Comparison of ENCODE assay signal across 22 cellular contexts in the genomic region with DNA sequence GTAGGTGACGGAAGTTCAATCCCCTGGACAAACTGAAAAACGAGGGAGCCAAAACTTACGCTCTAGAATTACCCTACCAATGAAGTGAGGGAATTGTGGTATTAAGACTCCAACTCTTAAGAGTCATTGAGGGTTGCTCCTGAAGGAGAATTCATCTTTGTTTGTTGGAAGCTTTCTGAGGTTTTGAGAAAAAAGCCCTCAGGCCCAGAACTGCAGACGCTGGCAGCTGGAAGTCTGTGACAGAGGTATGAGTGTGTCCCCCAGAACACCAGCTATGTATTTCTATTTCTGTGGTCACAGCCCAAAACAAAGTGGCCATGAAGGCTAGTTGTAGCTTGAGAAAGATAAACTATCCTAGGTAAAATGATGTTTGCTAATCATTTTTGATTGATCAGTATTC.
DNase-seq lines count a peak whose midpoint lies in the region; ATAC-seq and TF ChIP-seq lines count a peak whose summit lies in the region.
"Had no signal": no experiment of that assay in that cellular context is flagged by ENCODE, and none has a peak within 500 bp of the region (broad histone marks: within the 10 kb centered on the region; RNA-seq: fewer than 3 reads in every experiment).

No MANE protein-coding gene starts in this region.

- no peaks in the 10 kb centered on the region for H3K27me3 ChIP-seq in tibial artery
- H3K27me3 ChIP-seq: BLaER1 treated with 17β-estradiol and CSF1 and Interleukin-3, amounts not matched to agents 10 nM and 100 nM; SJCRH30 had no signal

- no peak overlapping the region for H3K4me3 Mint-ChIP-seq in activated CD8-positive, alpha-beta memory T cell treated with anti-CD3 and anti-CD28 coated beads, Interleukin-2, amount 10 ng/mL, durations not matched to agents 7 days and 5 days
- H3K4me3 Mint-ChIP-seq: CD8-positive, alpha-beta T cell had no signal

- H3K4me3 ChIP-seq in epithelial cell of esophagus (ENCODE audit: low read length) (no peak overlapping the region), tibial artery (no peak overlapping the region)
- H3K4me3 ChIP-seq: BLaER1 treated with 17β-estradiol and CSF1 and Interleukin-3, amounts not matched to agents 10 nM and 100 nM; GM12878; SJCRH30 had no signal

- no peak for TF ChIP-seq CTCF in epithelial cell of esophagus (IDR thresholded peaks at IDR 0.05; ENCODE audit: insufficient read depth, low read depth, low read length, missing control alignments)
- no peak for TF ChIP-seq CTCF in tibial artery (IDR thresholded peaks at IDR 0.05)

- DNase-seq in ELR (ENCODE audit: low read depth), result peak; percentile 77
- peak; percentile 89 for DNase-seq in M059J (ENCODE audit: low read depth)
- DNase-seq in epithelial cell of esophagus (ENCODE audit: low read depth), result peak; percentile 42
- DNase-seq in activated CD4-positive, alpha-beta T cell treated with anti-CD3 and anti-CD28 coated beads for 4 hours, result no peak
- no peak for DNase-seq in tibial artery
- DNase-seq in DMS79 treated with DMSO at 0.1 percent for 48 hours (lab: John Stamatoyannopoulos, UW), result no peak
- no peak for DNase-seq in activated CD8-positive, alpha-beta memory T cell treated with anti-CD3 and anti-CD28 coated beads, Interleukin-2, amount 10 ng/mL, durations not matched to agents 7 days and 5 days
- DNase-seq: ACHN; Calu3; CD8-positive, alpha-beta T cell; Kasumi-1; NCI-H1092; NCI-H1436; NCI-H2029; NCI-H226; NCI-H510A treated with DMSO at 0.1 percent for 48 hours; NCI-H774; NK-92 treated with Interleukin-12 subunit alpha and Interleukin-12 subunit beta, amount 100 ng/mL, for 24 hours had no signal

- no peaks in the 10 kb centered on the region for H3K4me1 Mint-ChIP-seq in activated CD8-positive, alpha-beta memory T cell treated with anti-CD3 and anti-CD28 coated beads, Interleukin-2, amount 10 ng/mL, durations not matched to agents 7 days and 5 days

- H3K27ac Mint-ChIP-seq in activated CD8-positive, alpha-beta memory T cell treated with anti-CD3 and anti-CD28 coated beads, Interleukin-2, amount 10 ng/mL, durations not matched to agents 7 days and 5 days, result no peak overlapping the region
- H3K27ac Mint-ChIP-seq: CD8-positive, alpha-beta T cell had no signal

- no peaks in the 10 kb centered on the region for H3K9me3 Mint-ChIP-seq in activated CD8-positive, alpha-beta memory T cell treated with anti-CD3 and anti-CD28 coated beads, Interleukin-2, amount 10 ng/mL, durations not matched to agents 7 days and 5 days (ENCODE audit: low read depth)
- H3K9me3 Mint-ChIP-seq: CD8-positive, alpha-beta T cell had no signal

- H3K36me3 ChIP-seq in tibial artery, result no peaks in the 10 kb centered on the region
- H3K36me3 ChIP-seq: BLaER1 treated with 17β-estradiol and CSF1 and Interleukin-3, amounts not matched to agents 10 nM and 100 nM; SJCRH30 had no signal

- no peaks in the 10 kb centered on the region for H3K9me3 ChIP-seq in tibial artery
- H3K9me3 ChIP-seq: BLaER1 treated with 17β-estradiol and CSF1 and Interleukin-3, amounts not matched to agents 10 nM and 100 nM; SJCRH30 had no signal

- intact Hi-C loops in tibial artery (cut with DNase I; ENCODE audit: low total_unique reads), result no loop called here

- CTCF ChIA-PET in activated CD8-positive, alpha-beta memory T cell treated with anti-CD3 and anti-CD28 coated beads, Interleukin-2, amount 10 ng/mL, durations not matched to agents 7 days and 5 days (lab: Charles Lee), result no interaction called here

- no peaks in the 10 kb centered on the region for H3K27me3 Mint-ChIP-seq in activated CD8-positive, alpha-beta memory T cell treated with anti-CD3 and anti-CD28 coated beads, Interleukin-2, amount 10 ng/mL, durations not matched to agents 7 days and 5 days

- no peaks in the 10 kb centered on the region for H3K36me3 Mint-ChIP-seq in activated CD8-positive, alpha-beta memory T cell treated with anti-CD3 and anti-CD28 coated beads, Interleukin-2, amount 10 ng/mL, durations not matched to agents 7 days and 5 days
- H3K36me3 Mint-ChIP-seq: CD8-positive, alpha-beta T cell had no signal

- no peak for ATAC-seq in activated CD8-positive, alpha-beta memory T cell treated with anti-CD3 and anti-CD28 coated beads, Interleukin-2, amount 10 ng/mL, durations not matched to agents 7 days and 5 days
- ATAC-seq: CD8-positive, alpha-beta T cell; GM12878; Panc1 had no signal

- no peak overlapping the region for H3K27ac ChIP-seq in tibial artery
- H3K27ac ChIP-seq: BLaER1 treated with 17β-estradiol and CSF1 and Interleukin-3, amounts not matched to agents 10 nM and 100 nM; SJCRH30 had no signal

- no peaks in the 10 kb centered on the region for H3K4me1 ChIP-seq in tibial artery
- H3K4me1 ChIP-seq: SJCRH30 had no signal

Comparison
In these comparisons a context has a peak if more than half of its experiments do, and no peak if none do; other contexts are left out.
1. DNase-seq: peak in ELR (single experiment), M059J (single experiment) and epithelial cell of esophagus (single experiment); none in activated CD4-positive, alpha-beta T cell treated with anti-CD3 and anti-CD28 coated beads for 4 hours (0 of 2), tibial artery (0 of 2), DMS79 treated with DMSO at 0.1 percent for 48 hours (single experiment) and activated CD8-positive, alpha-beta memory T cell treated with anti-CD3 and anti-CD28 coated beads, Interleukin-2, amount 10 ng/mL, durations not matched to agents 7 days and 5 days (single experiment).